9 cellular contexts compared by ENCODE assay signal in the genomic region with DNA sequence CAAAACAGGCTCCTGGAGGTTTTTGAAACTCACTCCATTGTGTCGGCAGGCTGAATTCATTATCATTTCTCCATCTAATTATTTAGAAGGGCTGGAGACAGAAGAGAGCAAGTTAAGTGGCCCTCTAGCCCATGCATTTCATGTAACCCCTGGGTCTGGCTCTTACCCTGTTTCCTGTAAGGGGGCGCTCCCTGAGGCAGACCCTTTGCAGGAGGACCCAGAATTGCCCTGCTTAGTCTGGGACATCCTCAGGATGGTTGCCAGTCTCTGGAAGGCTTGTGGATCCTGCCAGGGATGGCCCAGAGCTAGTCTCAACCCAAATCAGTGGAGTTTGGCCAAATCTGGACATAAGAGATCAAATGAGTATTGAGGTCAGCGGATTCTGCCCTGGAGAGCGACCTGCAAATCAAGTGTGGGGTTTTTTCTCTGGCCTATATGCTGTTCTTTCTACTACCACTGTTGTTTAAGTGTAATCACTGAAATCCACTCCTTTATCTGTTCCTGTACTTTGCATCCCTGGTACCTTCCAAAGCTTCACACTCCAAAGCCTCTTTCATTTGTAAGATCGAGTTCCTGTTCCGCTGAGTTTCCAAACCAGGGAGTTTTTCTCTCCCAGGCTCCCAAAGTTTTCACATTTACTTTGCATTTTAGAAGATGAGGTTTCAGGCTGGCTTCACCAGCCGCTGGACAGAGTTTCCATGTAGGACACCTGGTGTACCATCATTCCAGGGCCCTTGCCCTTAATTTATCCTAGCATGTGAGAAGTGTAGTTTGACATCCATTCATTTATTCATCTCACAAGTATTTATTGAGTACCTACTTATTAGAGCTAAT. TPM values are rescaled to one million over a fixed set of nuclear protein-coding genes. Genes with fewer than 3 reads are reported as not detected.
DNase-seq lines count a peak whose midpoint lies in the region; ATAC-seq and TF ChIP-seq lines count a peak whose summit lies in the region.
"Had no signal": no experiment of that assay in that cellular context is flagged by ENCODE, and none has a peak within 500 bp of the region (broad histone marks: within the 10 kb centered on the region; RNA-seq: fewer than 3 reads in every experiment).

No MANE protein-coding gene starts in this region.

- POLR2A ChIA-PET in activated B cell treated with CpG ODN at 0.5 μM for 24 hours (lab: Charles Lee): no interaction called here

- ATAC-seq in activated B cell treated with CpG ODN at 0.5 μM for 24 hours (ENCODE audit: low read depth) (no peak), HG03135 (IDR thresholded peaks at IDR 0.05; ENCODE audit: unreplicated experiment) (no peak)

- no peaks in the 10 kb centered on the region for H3K27me3 ChIP-seq in H7 (ENCODE audit: control insufficient read depth, insufficient read depth, low read length)
- peaks cover 9% of the 10 kb centered on the region; the same call in 1 of the 2 replicates for H3K27me3 ChIP-seq in iPS-20b (ENCODE audit: insufficient read depth, low read length)
- H3K27me3 ChIP-seq in skeletal muscle satellite cell (ENCODE audit: control insufficient read depth, insufficient read depth, low read length): no peaks in the 10 kb centered on the region

- CTCF ChIA-PET in activated B cell treated with CpG ODN at 0.5 μM for 24 hours (lab: Charles Lee): interaction anchor here (0.8 to 7.2 kb wide), 4 partner anchors 166 to 491 kb away, joined by 3 to 56 read pairs (median 13); no protein-coding TSS in a partner anchor

- H3K4me1 Mint-ChIP-seq in activated B cell treated with CpG ODN at 0.5 μM for 24 hours: peaks cover 95% of the 10 kb centered on the region

- H3K9ac ChIP-seq in iPS-20b (ENCODE audit: low read depth, low read length) (peak overlapping the region; percentile 4; the same call in 1 of the 2 replicates), skeletal muscle satellite cell (ENCODE audit: low read depth, low read length) (peak overlapping the region; percentile 44)

- H3K9me3 ChIP-seq in iPS-20b (ENCODE audit: insufficient read depth, low read depth, low read length): no peaks in the 10 kb centered on the region
- no peaks in the 10 kb centered on the region for H3K9me3 ChIP-seq in skeletal muscle satellite cell (replicated peaks; ENCODE audit: low read length)

- no peaks in the 10 kb centered on the region for H3K27me3 Mint-ChIP-seq in activated B cell treated with CpG ODN at 0.5 μM for 24 hours

- peak overlapping the region; percentile 58 for H3K4me2 ChIP-seq in skeletal muscle satellite cell (ENCODE audit: low read length)

- H3K27ac ChIP-seq in iPS-20b (ENCODE audit: low read length): no peak overlapping the region

- peaks cover 83% of the 10 kb centered on the region for H3K4me1 ChIP-seq in iPS-20b (ENCODE audit: insufficient read depth, low read length)
- H3K4me1 ChIP-seq in skeletal muscle satellite cell (ENCODE audit: control insufficient read depth, insufficient read depth, low read length): peaks cover 85% of the 10 kb centered on the region

- peak overlapping the region; percentile 24 for H3K4me3 Mint-ChIP-seq in activated B cell treated with CpG ODN at 0.5 μM for 24 hours

- no peaks in the 10 kb centered on the region for H3K36me3 Mint-ChIP-seq in activated B cell treated with CpG ODN at 0.5 μM for 24 hours (ENCODE audit: low read depth)
- H3K36me3 Mint-ChIP-seq: activated naive CD4-positive, alpha-beta T cell treated with anti-CD3 and anti-CD28 coated beads, Interleukin-2, amount 50 U/mL, for 72 hours had no signal

- no peaks in the 10 kb centered on the region for H3K9me3 Mint-ChIP-seq in activated B cell treated with CpG ODN at 0.5 μM for 24 hours
- H3K9me3 Mint-ChIP-seq: activated naive CD4-positive, alpha-beta T cell treated with anti-CD3 and anti-CD28 coated beads, Interleukin-2, amount 50 U/mL, for 72 hours had no signal

- H3K27ac Mint-ChIP-seq in activated B cell treated with CpG ODN at 0.5 μM for 24 hours: peak overlapping the region; percentile 81

- H3K4me3 ChIP-seq in H7 (ENCODE audit: insufficient read depth, low read depth, low read length) (no peak overlapping the region), iPS-20b (ENCODE audit: low read length) (no peak overlapping the region), skeletal muscle satellite cell (ENCODE audit: low read length) (no peak overlapping the region)

- no peak for TF ChIP-seq CTCF in activated B cell treated with CpG ODN at 0.5 μM for 24 hours (IDR thresholded peaks at IDR 0.05)

- H3K36me3 ChIP-seq in H7 (replicated peaks; ENCODE audit: control insufficient read depth, insufficient read depth, low read length) (no peaks in the 10 kb centered on the region), iPS-20b (ENCODE audit: insufficient read depth, low read depth, low read length) (no peaks in the 10 kb centered on the region), skeletal muscle satellite cell (ENCODE audit: insufficient read depth, low read length) (no peaks in the 10 kb centered on the region)

- intact Hi-C loops in activated B cell treated with CpG ODN at 0.5 μM for 24 hours (cut with micrococcal nuclease): loop anchor here (5.0 kb wide), 1 partner anchor 467 kb away; no protein-coding TSS in a partner anchor

- peak; percentile 45 for DNase-seq in H7
- no peak for DNase-seq in activated B cell treated with CpG ODN at 0.5 μM for 24 hours
- no peak for DNase-seq in dermis blood vessel endothelial cell
- DNase-seq in HCEC 1CT: no peak
- DNase-seq in amygdala (lab: John Stamatoyannopoulos, UW): no peak

RNA-seq across cellular contexts. Expression of gene KLF3, which starts 6.3 kb away (rescaled TPM):
- total RNA-seq in H7 (2014; rRNA removed; shearing (Covaris generic)): 8.8 and 13.0 TPM in 2 replicates
- 14.5 and 15.9 TPM in 2 replicates for total RNA-seq in activated B cell treated with CpG ODN at 0.5 μM for 24 hours
- total RNA-seq in skeletal muscle satellite cell (2012; rRNA removed): 8.3 and 9.4 TPM in 2 replicates
- 26.4 and 32.7 TPM in 2 replicates for total RNA-seq in dermis blood vessel endothelial cell
